Comparison of ENCODE assay signal across 25 cellular contexts in genomic region chr1:50739125-50739524, GRCh38.
"Had no signal": no experiment of that assay in that cellular context is flagged by ENCODE, and none has a peak within 500 bp of the region (broad histone marks: within the 10 kb centered on the region; RNA-seq: fewer than 3 reads in every experiment).

No MANE protein-coding gene starts in this region.

- H3K4me3 ChIP-seq: colonic mucosa, esophagus squamous epithelium, gastrocnemius medialis, heart right ventricle, left lung, lower lobe of right lung had no signal

- H3K9me3 ChIP-seq: colonic mucosa, esophagus squamous epithelium, gastrocnemius medialis, heart right ventricle, left lung, lower lobe of right lung had no signal

- H3K36me3 ChIP-seq: colonic mucosa had no signal

- H3K27me3 ChIP-seq: colonic mucosa, esophagus squamous epithelium, gastrocnemius medialis, heart right ventricle, left lung had no signal

- DNase-seq: colonic mucosa; cortex of kidney; effector CD8-positive, alpha-beta T cell; effector memory CD8-positive, alpha-beta T cell; endodermal cell; erythroblast; esophagus squamous epithelium; foreskin fibroblast; foreskin melanocyte; gastrocnemius medialis; glutamatergic neuron; head of caudate nucleus; heart right ventricle; hippocampal formation; left cardiac atrium; left lung; left ventricle myocardium superior; lower lobe of right lung; mesendoderm; midbrain had no signal

- H3K27ac ChIP-seq: colonic mucosa, epithelial cell of prostate, esophagus squamous epithelium, gastrocnemius medialis, heart right ventricle, left lung, lower lobe of right lung had no signal

- H3K4me1 ChIP-seq: colonic mucosa, esophagus squamous epithelium, gastrocnemius medialis, heart right ventricle, left lung, lower lobe of right lung had no signal

- FAIRE-seq: endometrium, islet of Langerhans, keratinocyte had no signal

- ATAC-seq: effector memory CD8-positive, alpha-beta T cell; esophagus mucosa; gastrocnemius medialis; heart right ventricle; left cardiac atrium; left lung; left ventricle myocardium superior; lower lobe of right lung had no signal
